In genomic region chr3:25471081-25471768, GRCh38 we compare ENCODE assay signal across 14 cellular contexts. TPM values are rescaled to one million over a fixed set of nuclear protein-coding genes. Genes with fewer than 3 reads are reported as not detected.
A peak's percentile ranks its signal among the peaks of the same experiment; 100 is the strongest.
DNase-seq lines count a peak whose midpoint lies in the region; ATAC-seq and TF ChIP-seq lines count a peak whose summit lies in the region.
"Had no signal": no experiment of that assay in that cellular context is flagged by ENCODE, and none has a peak within 500 bp of the region (broad histone marks: within the 10 kb centered on the region; RNA-seq: fewer than 3 reads in every experiment).

No MANE protein-coding gene starts in this region.

- no TSS peak for BruUV-seq in A673 (replicated peaks; lab: Mats Ljungman, UMichigan)
- no TSS peak for BruUV-seq in IMR-90 (replicated peaks; lab: Mats Ljungman, UMichigan)

- CTCF ChIA-PET in A673 (lab: Charles Lee): no interaction called here
- CTCF ChIA-PET in IMR-90 (lab: Yijun Ruan, JAX): interaction anchor here (0.6 to 0.8 kb wide), 2 partner anchors 7 to 1479 kb away, joined by 3 to 6 read pairs; no protein-coding TSS in a partner anchor

- H3K9me1 ChIP-seq in IMR-90 (ENCODE audit: insufficient read depth, low read length): no peaks in the 10 kb centered on the region; the same call in 1 of the 2 replicates

- H2AK9ac ChIP-seq in IMR-90 (replicated peaks; ENCODE audit: low read depth, low read length, poor library complexity): no peak overlapping the region

- POLR2A ChIA-PET in A673 (lab: Charles Lee; ENCODE audit: low non-redundant PET) (no interaction called here), IMR-90 (lab: Charles Lee; ENCODE audit: unreplicated experiment) (no interaction called here)

- H3K4me2 ChIP-seq in IMR-90 (ENCODE audit: low read depth, low read length): peak overlapping the region; percentile 50

- intact Hi-C loops in A673 (cut with micrococcal nuclease; ENCODE audit: unreplicated experiment): loop anchor here (2.0 kb wide), 1 partner anchor 32 kb away; no protein-coding TSS in a partner anchor
- intact Hi-C loops in IMR-90 (cut with micrococcal nuclease): no loop called here

- H4K91ac ChIP-seq in IMR-90 (ENCODE audit: insufficient read depth, low read depth, low read length): no peak overlapping the region

- H2AFZ ChIP-seq in IMR-90 (replicated peaks; ENCODE audit: low read length, poor library complexity): no peak overlapping the region

- no peak overlapping the region for H2BK5ac ChIP-seq in IMR-90 (ENCODE audit: low read depth, low read length, poor library complexity, severe bottlenecking)

- no peak overlapping the region for H4K8ac ChIP-seq in IMR-90 (ENCODE audit: low read depth in 2 of 2, low read length in 2 of 2)

- H3K4me1 ChIP-seq in A673 (ENCODE audit: insufficient read depth, low read length, poor library complexity, severe bottlenecking): peaks cover 36% of the 10 kb centered on the region
- no peaks in the 10 kb centered on the region for H3K4me1 ChIP-seq in IMR-90 (ENCODE audit: control insufficient read depth, insufficient read depth, low read length)

- no CpG with 5 or more reads among the region's 9 CpGs for WGBS in IMR-90 (ENCODE audit: extremely low coverage in 2 of 2, insufficient read length in 1 of 2), 2 experiments

- TF ChIP-seq CTCF in A673 (conservative IDR thresholded peaks at IDR 0.05; ENCODE audit: low read depth, low read length): no peak
- TF ChIP-seq CTCF in IMR-90 (conservative IDR thresholded peaks at IDR 0.05; ENCODE audit: low read depth, low read length): no peak
- TF ChIP-seq CTCF in chondrocyte (IDR thresholded peaks at IDR 0.05): no peak
- no peak for TF ChIP-seq CTCF in neural crest cell (conservative IDR thresholded peaks at IDR 0.05)

- H3K27me3 Mint-ChIP-seq in chondrocyte (ENCODE audit: low read depth) (no peaks in the 10 kb centered on the region), neural crest cell (ENCODE audit: low read depth) (no peaks in the 10 kb centered on the region)
- H3K27me3 Mint-ChIP-seq: activated B cell treated with CpG ODN at 0.5 μM for 24 hours had no signal

- H3K79me1 ChIP-seq in IMR-90 (ENCODE audit: low read depth in 1 of 2, low read length in 2 of 2): no peaks in the 10 kb centered on the region

- H3K27ac ChIP-seq in A673 (ENCODE audit: low read depth, low read length, poor library complexity, severe bottlenecking) (no peak overlapping the region), IMR-90 (ENCODE audit: insufficient read depth, low read length) (no peak overlapping the region)
- H3K27ac ChIP-seq: neutrophil had no signal

- no peak overlapping the region for H2BK20ac ChIP-seq in IMR-90 (ENCODE audit: low read depth, low read length)

- no peak for TF ChIP-seq RAD21 in IMR-90 (IDR thresholded peaks at IDR 0.05; ENCODE audit: low read length)

- H2BK15ac ChIP-seq in IMR-90 (ENCODE audit: low read depth, low read length): no peak overlapping the region

- dilution Hi-C loops in IMR-90 (cut with HindIII; ENCODE audit: low sequenced_read_pairs, unreplicated experiment): no loop called here

- H3K27me3 ChIP-seq in A673 (replicated peaks; ENCODE audit: insufficient read depth, low read depth, low read length, poor library complexity) (no peaks in the 10 kb centered on the region), IMR-90 (ENCODE audit: control insufficient read depth, insufficient read depth, low read length) (no peaks in the 10 kb centered on the region)
- H3K27me3 ChIP-seq: neutrophil had no signal

- no peak overlapping the region for H4K5ac ChIP-seq in IMR-90 (ENCODE audit: low read depth, low read length)

- H3K4me3 ChIP-seq in A673 (ENCODE audit: low read depth, low read length, poor library complexity, severe bottlenecking): peak overlapping the region; percentile 28
- no peak overlapping the region for H3K4me3 ChIP-seq in IMR-90 (ENCODE audit: insufficient read depth, low read depth, low read length)
- H3K4me3 ChIP-seq: lung had no signal

- no peak for TF ChIP-seq POLR2A in IMR-90 (IDR thresholded peaks at IDR 0.05; ENCODE audit: low read depth, low read length)

- DNase-seq in A673 (ENCODE audit: low spot score): peak; percentile 22
- peak; percentile 19 for DNase-seq in IMR-90
- no peak for DNase-seq in chondrocyte (ENCODE audit: low spot score)
- DNase-seq in neural crest cell (ENCODE audit: low read depth, low spot score): no peak
- DNase-seq in superior temporal gyrus (ENCODE audit: extremely low spot score): no peak
- no peak for DNase-seq in activated CD4-positive, CD25-positive, alpha-beta regulatory T cell (lab: John Stamatoyannopoulos, UW)
- no peak for DNase-seq in activated effector memory CD4-positive, alpha-beta T cell treated with Interleukin-2 at 50 U/mL for 16 hours
- no peak for DNase-seq in activated CD4-positive, alpha-beta T cell treated with anti-CD3 and anti-CD28 coated beads for 4 hours
- DNase-seq: activated B cell treated with CpG ODN at 0.5 μM for 24 hours, NCI-H1048, NCI-H2171, SW 1271 had no signal

- H3K14ac ChIP-seq in IMR-90 (replicated peaks; ENCODE audit: low read depth, low read length): no peak overlapping the region

- no peak overlapping the region for H3K4ac ChIP-seq in IMR-90 (ENCODE audit: low read depth, low read length)

- no peak overlapping the region for H3K4me3 Mint-ChIP-seq in chondrocyte (ENCODE audit: unreplicated experiment)
- peak overlapping the region; percentile 35 for H3K4me3 Mint-ChIP-seq in neural crest cell
- H3K4me3 Mint-ChIP-seq: activated B cell treated with CpG ODN at 0.5 μM for 24 hours had no signal

- no peak overlapping the region for H3K56ac ChIP-seq in IMR-90 (ENCODE audit: extremely low read depth, insufficient read depth, low read length)

- H3K36me3 ChIP-seq in A673 (ENCODE audit: insufficient read depth, low read length, poor library complexity, severe bottlenecking): no peaks in the 10 kb centered on the region
- H3K36me3 ChIP-seq in IMR-90 (ENCODE audit: control insufficient read depth, insufficient read depth, low read length): no peaks in the 10 kb centered on the region
- H3K36me3 ChIP-seq: neutrophil had no signal

- H3K9ac ChIP-seq in IMR-90 (ENCODE audit: low read depth, low read length): no peak overlapping the region

- H2AK5ac ChIP-seq in IMR-90 (ENCODE audit: low read depth, low read length): no peak overlapping the region

- no peaks in the 10 kb centered on the region for H4K20me1 ChIP-seq in IMR-90 (ENCODE audit: insufficient read depth, low read length)

- H3K27ac Mint-ChIP-seq in chondrocyte (ENCODE audit: unreplicated experiment): peak overlapping the region; percentile 77
- peak overlapping the region; percentile 81 for H3K27ac Mint-ChIP-seq in neural crest cell (ENCODE audit: unreplicated experiment)
- H3K27ac Mint-ChIP-seq: activated B cell treated with CpG ODN at 0.5 μM for 24 hours had no signal

- H3K36me3 Mint-ChIP-seq in chondrocyte (ENCODE audit: low read depth): no peaks in the 10 kb centered on the region
- H3K36me3 Mint-ChIP-seq in neural crest cell (ENCODE audit: low read depth): no peaks in the 10 kb centered on the region

- no peak overlapping the region for H2BK120ac ChIP-seq in IMR-90 (ENCODE audit: low read depth, low read length)

- peak overlapping the region; percentile 52; the same call in 1 of the 2 replicates for H3K18ac ChIP-seq in IMR-90 (ENCODE audit: low read depth, low read length)

- no peaks in the 10 kb centered on the region for H3K9me3 Mint-ChIP-seq in chondrocyte (ENCODE audit: low read depth)
- no peaks in the 10 kb centered on the region for H3K9me3 Mint-ChIP-seq in neural crest cell
- H3K9me3 Mint-ChIP-seq: activated B cell treated with CpG ODN at 0.5 μM for 24 hours had no signal

- no peak overlapping the region for H3K23ac ChIP-seq in IMR-90 (ENCODE audit: low read depth, low read length)

- peaks cover 78% of the 10 kb centered on the region for H3K4me1 Mint-ChIP-seq in chondrocyte (ENCODE audit: low read depth)
- H3K4me1 Mint-ChIP-seq in neural crest cell: peaks cover 40% of the 10 kb centered on the region

- ATAC-seq in IMR-90 (ENCODE audit: low read depth): peak; percentile 44

- no peaks in the 10 kb centered on the region for H3K9me3 ChIP-seq in A673 (ENCODE audit: low read depth, low read length, poor library complexity, severe bottlenecking)
- no peaks in the 10 kb centered on the region for H3K9me3 ChIP-seq in IMR-90 (ENCODE audit: control insufficient read depth, insufficient read depth, low read length)
- H3K9me3 ChIP-seq: neutrophil had no signal

- in situ Hi-C loops in IMR-90 (cut with MboI; ENCODE audit: low sequenced_read_pairs): no loop called here

TF ChIP-seq in IMR-90, 13 proteins besides CTCF, POLR2A, EP300 and RAD21 (continues in another document):
- no peak for TF ChIP-seq MAZ (IDR thresholded peaks at IDR 0.05; ENCODE audit: borderline replicate concordance, low read depth, low read length)
- no peak for TF ChIP-seq NFE2L2 (IDR thresholded peaks at IDR 0.05; ENCODE audit: low read depth, low read length)
- no peak for TF ChIP-seq RCOR1 (IDR thresholded peaks at IDR 0.05; ENCODE audit: insufficient replicate concordance, low read length)
- TF ChIP-seq SMC3 (IDR thresholded peaks at IDR 0.05; ENCODE audit: low read depth, low read length): no peak
- no peak for TF ChIP-seq CHD1 (IDR thresholded peaks at IDR 0.05; ENCODE audit: low read depth, low read length)
- TF ChIP-seq FOS (IDR thresholded peaks at IDR 0.05; ENCODE audit: low read depth, low read length): no peak
- no peak for TF ChIP-seq MAFK (IDR thresholded peaks at IDR 0.05; ENCODE audit: low read depth, low read length)
- TF ChIP-seq ELK1 (IDR thresholded peaks at IDR 0.05; ENCODE audit: borderline replicate concordance, low read depth, low read length): no peak
- TF ChIP-seq MXI1 (IDR thresholded peaks at IDR 0.05; ENCODE audit: borderline replicate concordance, low read depth, low read length): no peak
- no peak for TF ChIP-seq RFX5 (IDR thresholded peaks at IDR 0.05; ENCODE audit: low read depth, low read length)
- no peak for TF ChIP-seq BHLHE40 (IDR thresholded peaks at IDR 0.05; ENCODE audit: low read depth, low read length)
- no peak for TF ChIP-seq CEBPB (IDR thresholded peaks at IDR 0.05; ENCODE audit: low read depth, low read length)

RNA-seq across cellular contexts. Expression of gene RARB, which starts 43.2 kb away (rescaled TPM):
- total RNA-seq in A673 (2021) (0.24 and 0.44 TPM in 2 replicates), IMR-90 (2012; rRNA removed) (1.4 TPM in 2 replicates), chondrocyte (5.9 to 10.7 TPM (median 7.6 TPM) in 3 replicates), neural crest cell (0.98 and 1.9 TPM in 2 replicates)
- 0.52 and 0.53 TPM in 2 replicates for polyA plus RNA-seq in IMR-90 (2012; rRNA removed)
- polyA plus RNA-seq in IMR-90 (2012; cell fraction: cytosol; rRNA removed): 0.14 and 0.45 TPM in 2 replicates
- 0.10 and 0.48 TPM in 2 replicates for polyA plus RNA-seq in IMR-90 (2012; cell fraction: nucleus; rRNA removed; ENCODE audit: low replicate concordance)
- total RNA-seq: activated B cell treated with CpG ODN at 0.5 μM for 24 hours had no signal

Comparison
In these comparisons a context has a peak if more than half of its experiments do, and no peak if none do; other contexts are left out.
1. DNase-seq: peak in A673 (single experiment) and IMR-90 (single experiment); none in chondrocyte (single experiment), neural crest cell (single experiment), superior temporal gyrus (single experiment), activated CD4-positive, CD25-positive, alpha-beta regulatory T cell (0 of 4), activated effector memory CD4-positive, alpha-beta T cell treated with Interleukin-2 at 50 U/mL for 16 hours (single experiment) and activated CD4-positive, alpha-beta T cell treated with anti-CD3 and anti-CD28 coated beads for 4 hours (0 of 2).